In the genomic region with DNA sequence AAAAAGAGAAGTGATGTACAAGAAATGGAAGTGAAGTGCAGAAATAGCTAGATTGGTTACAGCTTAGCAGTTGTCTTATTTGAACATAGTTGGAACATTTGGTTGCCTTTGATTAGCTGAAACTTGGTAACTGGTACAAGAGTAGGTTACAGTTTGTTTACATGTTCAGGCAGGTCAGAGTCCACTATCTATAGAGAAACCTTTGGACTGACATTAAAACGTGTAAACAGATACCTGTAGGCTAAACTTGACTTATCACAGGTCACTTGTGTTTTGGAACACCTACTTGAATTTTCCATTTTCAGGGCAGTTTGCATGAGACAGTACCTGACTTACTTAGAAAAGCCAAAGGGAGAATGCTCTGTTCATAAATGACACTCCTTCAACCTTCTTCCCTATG, we compare ENCODE assay signal across 29 cellular contexts. TPM values are rescaled to one million over a fixed set of nuclear protein-coding genes. Genes with fewer than 3 reads are reported as not detected.
"Had no signal": no experiment of that assay in that cellular context is flagged by ENCODE, and none has a peak within 500 bp of the region (broad histone marks: within the 10 kb centered on the region; RNA-seq: fewer than 3 reads in every experiment).

No MANE protein-coding gene starts in this region.

- H3K27me3 ChIP-seq: brain microvascular endothelial cell, heart left ventricle, ovary, uterus had no signal

- H3K36me3 ChIP-seq: brain microvascular endothelial cell, heart left ventricle, ovary, uterus, WERI-Rb-1 had no signal

- FAIRE-seq: astrocyte had no signal

- H3K4me1 ChIP-seq: heart left ventricle, uterus had no signal

- H3K4me3 ChIP-seq: heart left ventricle, ovary, skin epidermis, uterus had no signal

- H3K9me3 ChIP-seq: heart left ventricle, ovary, uterus had no signal

- ATAC-seq: esophagus mucosa; heart left ventricle; left ventricle myocardium superior; naive thymus-derived CD4-positive, alpha-beta T cell; sciatic nerve; stimulated activated memory B cell treated with anti-CD40 and anti-IgM and Interleukin-4, amounts not matched to agents 10 μg/mL and 1 μg/mL and 100 μg/mL, for 72 hours; stimulated activated naive CD8-positive, alpha-beta T cell treated with anti-CD3 and anti-CD28 coated beads, Interleukin-15, amount 100 ng/mL, for 72 hours had no signal

- H3K27ac ChIP-seq: brain microvascular endothelial cell, heart left ventricle, ovary, skin epidermis, uterus, WERI-Rb-1 had no signal

- DNase-seq: activated CD4-positive, alpha-beta memory T cell treated with anti-CD3 and anti-CD28 coated beads for 36 hours; activated CD4-positive, alpha-beta T cell treated with anti-CD3 and anti-CD28 coated beads, Interleukin-2, amount 10 ng/mL, durations not matched to agents 24 days and 14 days; activated CD4-positive, CD25-positive, alpha-beta regulatory T cell treated with anti-CD3 and anti-CD28 coated beads, Interleukin-2, amount 50 U/mL, for 72 hours; activated CD8-positive, alpha-beta memory T cell treated with anti-CD3 and anti-CD28 coated beads, Interleukin-2, amount 50 U/mL, for 4 hours; activated gamma-delta T cell; activated naive CD4-positive, alpha-beta T cell treated with anti-CD3 and anti-CD28 coated beads, Interleukin-2, amount 50 U/mL, for 16 hours; activated T-cell treated with anti-CD3 and anti-CD28 coated beads, Interleukin-2, amount 50 U/mL, for 1 hour; amniotic stem cell; brain microvascular endothelial cell; endodermal cell; foreskin fibroblast; heart left ventricle; left ventricle myocardium superior; mammary epithelial cell; naive thymus-derived CD4-positive, alpha-beta T cell; ovary; stimulated activated CD4-positive, alpha-beta T cell treated with anti-CD3 and anti-CD28 coated beads, Interleukin-4, amount 100 ng/mL, for 24 hours; stimulated activated CD8-positive, alpha-beta memory T cell treated with anti-CD3 and anti-CD28 coated beads, Interleukin-4, amount 100 ng/mL, for 48 hours; stimulated activated naive CD8-positive, alpha-beta T cell treated with anti-CD3 and anti-CD28 coated beads, Interleukin-15, amount 100 ng/mL, for 72 hours; substantia nigra; T-helper 9 cell; uterus; WERI-Rb-1 had no signal

RNA-seq across cellular contexts. Expression of a gene that starts 28.5 kb away (rescaled TPM):
- total RNA-seq: activated CD4-positive, alpha-beta memory T cell treated with anti-CD3 and anti-CD28 coated beads for 36 hours; activated CD4-positive, alpha-beta T cell treated with anti-CD3 and anti-CD28 coated beads, Interleukin-2, amount 10 ng/mL, durations not matched to agents 24 days and 14 days; kidney epithelial cell; left ventricle myocardium superior; mammary epithelial cell had no signal
